ENCODE assay signal across 21 cellular contexts in the genomic region with DNA sequence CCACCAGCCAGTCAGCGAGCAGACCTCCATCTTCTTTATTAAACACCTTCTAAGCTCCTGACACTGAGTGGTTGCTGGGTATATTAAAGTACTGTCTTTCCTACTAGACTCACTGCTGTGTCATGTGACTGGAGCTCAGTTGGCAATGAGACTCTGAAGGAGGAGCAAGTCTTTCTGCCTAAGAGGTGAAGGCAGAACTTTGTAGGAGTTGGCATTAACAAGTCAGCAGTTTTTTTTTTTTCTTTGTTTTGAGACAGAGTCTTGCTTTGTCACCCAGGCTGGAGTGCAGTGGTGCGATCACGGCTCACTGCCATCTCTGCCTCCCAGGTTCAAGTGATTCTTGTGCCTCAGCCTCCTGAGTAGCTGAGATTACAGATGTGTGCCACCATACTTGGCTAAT.
DNase-seq lines count a peak whose midpoint lies in the region; ATAC-seq, FAIRE-seq and TF ChIP-seq lines count a peak whose summit lies in the region.
"Had no signal": no experiment of that assay in that cellular context is flagged by ENCODE, and none has a peak within 500 bp of the region (broad histone marks: within the 10 kb centered on the region; RNA-seq: fewer than 3 reads in every experiment).

No MANE protein-coding gene starts in this region.

- no peak overlapping the region for H2AFZ ChIP-seq in endothelial cell of umbilical vein (ENCODE audit: low read depth, low read length)

- intact Hi-C loops in endothelial cell of umbilical vein (cut with micrococcal nuclease) = loop anchor here (5.0 kb wide), 1 partner anchor 484 kb away; no protein-coding TSS in a partner anchor
- intact Hi-C loops in sciatic nerve (cut with DNase I) = no loop called here
- intact Hi-C loops in breast epithelium (cut with DNase I; ENCODE audit: low total_unique reads) = loop anchor here (1.0 kb wide), 1 partner anchor 45 kb away; no protein-coding TSS in a partner anchor
- intact Hi-C loops in spleen (cut with DNase I; ENCODE audit: low total_unique reads) = no loop called here

- H3K27me3 ChIP-seq in endothelial cell of umbilical vein (ENCODE audit: control insufficient read depth in 2 of 2, insufficient read depth in 2 of 2, low read length in 2 of 2) = no peaks in the 10 kb centered on the region
- no peaks in the 10 kb centered on the region for H3K27me3 ChIP-seq in breast epithelium
- no peaks in the 10 kb centered on the region for H3K27me3 ChIP-seq in spleen (replicated peaks in 1 of 7)

- no peaks in the 10 kb centered on the region for H3K9me1 ChIP-seq in endothelial cell of umbilical vein (replicated peaks; ENCODE audit: control insufficient read depth, extremely low read depth, insufficient read depth, low read length)

- no peaks in the 10 kb centered on the region for H3K79me2 ChIP-seq in endothelial cell of umbilical vein (ENCODE audit: control insufficient read depth, insufficient read depth, low read length)

- CTCF ChIA-PET in endothelial cell of umbilical vein (lab: Charles Lee) = interaction anchor here (1.1 to 1.6 kb wide), 4 partner anchors 10 to 55 kb away, joined by 3 to 5 read pairs (median 4); no protein-coding TSS in a partner anchor

- H3K4me1 ChIP-seq in endothelial cell of umbilical vein (ENCODE audit: control insufficient read depth, extremely low read depth, insufficient read depth, low read length) = peaks cover 23% of the 10 kb centered on the region
- H3K4me1 ChIP-seq in breast epithelium = no peaks in the 10 kb centered on the region
- peaks cover 0 to 8% (median under 1%) of the 10 kb centered on the region in 6 donors for H3K4me1 ChIP-seq in spleen

- H3K4me3 ChIP-seq in endothelial cell of umbilical vein (replicated peaks in 1 of 3; ENCODE audit: insufficient read depth in 1 of 3, low read depth in 1 of 3, low read length in 3 of 3) (no peak overlapping the region), breast epithelium (no peak overlapping the region), spleen (no peak overlapping the region)

- BruUV-seq in endothelial cell of umbilical vein (replicated peaks; lab: Mats Ljungman, UMichigan) = no TSS peak

- no peak for TF ChIP-seq POLR2A in endothelial cell of umbilical vein (IDR thresholded peaks at IDR 0.05; ENCODE audit: low read depth, low read length)
- no peak for TF ChIP-seq POLR2A in breast epithelium (IDR thresholded peaks at IDR 0.05)
- no peak for TF ChIP-seq POLR2A in spleen (IDR thresholded peaks at IDR 0.05)

- no peak overlapping the region for H3K4me2 ChIP-seq in endothelial cell of umbilical vein (ENCODE audit: insufficient read depth, low read length)

- dilution Hi-C loops in endothelial cell of umbilical vein (cut with MboI; ENCODE audit: extremely low pct_ligation_motif_present, low sequenced_read_pairs) = no loop called here

- H3K9me3 ChIP-seq in endothelial cell of umbilical vein (replicated peaks; ENCODE audit: control insufficient read depth, insufficient read depth, low read length) (no peaks in the 10 kb centered on the region), breast epithelium (no peaks in the 10 kb centered on the region), spleen (no peaks in the 10 kb centered on the region)

- WGBS in spleen, 5 donors = 91 to 100% (median 94%) methylated on average over 3 of the region's 3 CpGs

- H3K36me3 ChIP-seq in endothelial cell of umbilical vein (ENCODE audit: control insufficient read depth in 2 of 2, extremely low read depth in 1 of 2, insufficient read depth in 2 of 2, low read length in 2 of 2) (no peaks in the 10 kb centered on the region), breast epithelium (no peaks in the 10 kb centered on the region), spleen (no peaks in the 10 kb centered on the region)

- H4K20me1 ChIP-seq in endothelial cell of umbilical vein (replicated peaks; ENCODE audit: control insufficient read depth, extremely low read depth, insufficient read depth, low read length) = no peaks in the 10 kb centered on the region

- no peak overlapping the region for H3K9ac ChIP-seq in endothelial cell of umbilical vein (replicated peaks; ENCODE audit: extremely low read depth, insufficient read depth, low read length)

- H3K27ac ChIP-seq in endothelial cell of umbilical vein (ENCODE audit: insufficient read depth, low read depth, low read length) (no peak overlapping the region), breast epithelium (no peak overlapping the region), spleen (no peak overlapping the region)

- POLR2A ChIA-PET in endothelial cell of umbilical vein (lab: Charles Lee) = no interaction called here

- TF ChIP-seq CTCF in endothelial cell of umbilical vein (IDR thresholded peaks at IDR 0.05; ENCODE audit: extremely low read depth in 1 of 2, insufficient read depth in 1 of 2, low read depth in 1 of 2, low read length in 2 of 2) (no peak), breast epithelium (IDR thresholded peaks at IDR 0.05) (no peak), spleen (IDR thresholded peaks at IDR 0.05 in 8 of 11, conservative IDR thresholded peaks at IDR 0.05 in 3 of 11) (no peak)

- FAIRE-seq in RCC 7860 (lab: Jason Lieb, UNC) (peak; percentile 59), endothelial cell of umbilical vein (lab: Jason Lieb, UNC) (peak; percentile 37)
- FAIRE-seq: D721Med, G401.6, HTR-8/SVneo had no signal

- DNase-seq in ELR (ENCODE audit: low read depth) (peak; percentile 25), RCC 7860 (ENCODE audit: low spot score) (peak; percentile 77), endothelial cell of umbilical vein (ENCODE audit: low read depth, low spot score) (no peak), sciatic nerve (ENCODE audit: low spot score) (no peak), globus pallidus (ENCODE audit: low spot score) (no peak), breast epithelium (ENCODE audit: low spot score in 2 of 2) (no peak), spleen (no peak), A172 (ENCODE audit: low spot score) (no peak)
- DNase-seq: ACHN; C1 segment of cervical spinal cord; CD8-positive, alpha-beta memory T cell; DMS79; H9; NCI-H1105 treated with DMSO at 0.1 percent for 48 hours; NCI-H1694; NCI-H2227 treated with DMSO at 0.1 percent for 48 hours; NCI-H524 treated with DMSO at 0.1 percent for 48 hours; PC-3 had no signal

- peak; percentile 28 for ATAC-seq in sciatic nerve

TF ChIP-seq in endothelial cell of umbilical vein, 7 proteins besides CTCF, POLR2A, EP300 and RAD21:
- TF ChIP-seq POLR2AphosphoS5 (IDR thresholded peaks at IDR 0.05; ENCODE audit: insufficient read depth, low read depth, low read length) (no peak), FOS (IDR thresholded peaks at IDR 0.05; ENCODE audit: borderline replicate concordance, insufficient read depth, low read length) (no peak), JUN (IDR thresholded peaks at IDR 0.05; ENCODE audit: borderline replicate concordance, insufficient read depth, insufficient read length, low read depth) (no peak), EZH2 (IDR thresholded peaks at IDR 0.05; ENCODE audit: borderline replicate concordance, low read depth, low read length, severe bottlenecking) (no peak), GATA2 (IDR thresholded peaks at IDR 0.05; ENCODE audit: insufficient read depth, insufficient read length, low read depth, low read length) (no peak), MYC (IDR thresholded peaks at IDR 0.05; ENCODE audit: low read depth, low read length) (no peak)
- TF ChIP-seq, protein P1, sequence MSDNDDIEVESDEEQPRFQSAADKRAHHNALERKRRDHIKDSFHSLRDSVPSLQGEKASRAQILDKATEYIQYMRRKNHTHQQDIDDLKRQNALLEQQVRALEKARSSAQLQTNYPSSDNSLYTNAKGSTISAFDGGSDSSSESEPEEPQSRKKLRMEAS (IDR thresholded peaks at IDR 0.05; ENCODE audit: insufficient read depth, insufficient read length) = no peak

Comparison
In these comparisons a context has a peak if more than half of its experiments do, and no peak if none do; other contexts are left out.
1. DNase-seq: peak in ELR (single experiment) and RCC 7860 (single experiment); none in endothelial cell of umbilical vein (single experiment), sciatic nerve (single experiment), globus pallidus (single experiment), breast epithelium (0 of 2), spleen (single experiment) and A172 (single experiment).
2. intact Hi-C loops: an anchor here in endothelial cell of umbilical vein (5.0 kb wide) and breast epithelium (1.0 kb wide); none called in sciatic nerve and spleen.